ENCODE assay signal across 1 cellular context in genomic region chr7:1709281-1709680, GRCh38.
TF ChIP-seq lines count a peak whose summit lies in the region.

No MANE protein-coding gene starts in this region.

TF ChIP-seq in SK-N-SH, 30 proteins besides CTCF, POLR2A, EP300 and RAD21 (continued from another document):
- TF ChIP-seq REST (IDR thresholded peaks at IDR 0.05; ENCODE audit: low read depth, low read length) (no peak), USF1 (IDR thresholded peaks at IDR 0.05; ENCODE audit: borderline replicate concordance, low read depth) (no peak), CHD2 (IDR thresholded peaks at IDR 0.05; ENCODE audit: low read length, partially characterized antibody) (no peak), NRF1 (IDR thresholded peaks at IDR 0.05; ENCODE audit: low read depth, low read length) (no peak), MXI1 (IDR thresholded peaks at IDR 0.05; ENCODE audit: low read depth, low read length) (no peak), GABPA (IDR thresholded peaks at IDR 0.05; ENCODE audit: low read depth) (no peak), TEAD4 (IDR thresholded peaks at IDR 0.05; ENCODE audit: borderline replicate concordance, insufficient read depth) (no peak), RFX5 (IDR thresholded peaks at IDR 0.05; ENCODE audit: low read length) (no peak), PBX3 (IDR thresholded peaks at IDR 0.05) (no peak), USF2 (IDR thresholded peaks at IDR 0.05; ENCODE audit: borderline replicate concordance, low read depth, low read length) (no peak), JUND (IDR thresholded peaks at IDR 0.05) (no peak), GATA2 (CRISPR knock-in tag; IDR thresholded peaks at IDR 0.05) (no peak), ZBTB33 (IDR thresholded peaks at IDR 0.05; ENCODE audit: borderline replicate concordance, low read depth) (no peak), ELF1 (IDR thresholded peaks at IDR 0.05) (no peak)
